19 cellular contexts compared by ENCODE assay signal in genomic region chr3:71254251-71254650, GRCh38.
A peak's percentile ranks its signal among the peaks of the same experiment; 100 is the strongest.
DNase-seq lines count a peak whose midpoint lies in the region; ATAC-seq and TF ChIP-seq lines count a peak whose summit lies in the region.
"Had no signal": no experiment of that assay in that cellular context is flagged by ENCODE, and none has a peak within 500 bp of the region (broad histone marks: within the 10 kb centered on the region; RNA-seq: fewer than 3 reads in every experiment).

No MANE protein-coding gene starts in this region.

- TF ChIP-seq POLR2A in gastroesophageal sphincter (IDR thresholded peaks at IDR 0.05) (no peak), erythroblast (IDR thresholded peaks at IDR 0.05; ENCODE audit: low read length) (no peak)

- no peaks in the 10 kb centered on the region for H3K36me3 ChIP-seq in right atrium auricular region
- H3K36me3 ChIP-seq in gastroesophageal sphincter, result no peaks in the 10 kb centered on the region
- no peaks in the 10 kb centered on the region for H3K36me3 ChIP-seq in mucosa of rectum (ENCODE audit: control insufficient read depth in 2 of 2, insufficient read depth in 2 of 2, low read length in 2 of 2)

- no peak overlapping the region for H3K4me3 ChIP-seq in right atrium auricular region
- no peak overlapping the region for H3K4me3 ChIP-seq in gastroesophageal sphincter
- H3K4me3 ChIP-seq in mucosa of rectum (ENCODE audit: low read length in 2 of 2), result no peak overlapping the region

- H3K4me1 ChIP-seq in right atrium auricular region, result peaks cover 0 to 25% of the 10 kb centered on the region in 2 donors
- peaks cover 0 to 60% (median 6%) of the 10 kb centered on the region in 3 donors for H3K4me1 ChIP-seq in gastroesophageal sphincter
- H3K4me1 ChIP-seq in mucosa of rectum (ENCODE audit: control insufficient read depth in 2 of 2, insufficient read depth in 2 of 2, low read length in 2 of 2), result peaks cover 9 to 15% of the 10 kb centered on the region in 2 donors

- 45 to 60% methylated on average over 3 to 4 of the region's 4 CpGs for WGBS in gastroesophageal sphincter (ENCODE audit: low coverage in 1 of 2), 2 donors

- TF ChIP-seq CTCF in right atrium auricular region (IDR thresholded peaks at IDR 0.05) (no peak), gastroesophageal sphincter (IDR thresholded peaks at IDR 0.05) (no peak), type B pancreatic cell (conservative IDR thresholded peaks at IDR 0.05) (no peak)

- peaks cover 13% of the 10 kb centered on the region for H3K9me3 Mint-ChIP-seq in type B pancreatic cell
- H3K9me3 Mint-ChIP-seq: activated T-cell treated with anti-CD3 and anti-CD28 coated beads, Interleukin-2, amount 50 U/mL, for 4 hours; immature natural killer cell; nephron progenitor cell had no signal

- peak overlapping the region in 1 of 2 donors; percentile 72 for H3K27ac ChIP-seq in right atrium auricular region
- H3K27ac ChIP-seq in gastroesophageal sphincter, result peak overlapping the region; percentile 27 to 67 (median 60)
- peak overlapping the region; percentile 38 to 55 for H3K27ac ChIP-seq in mucosa of rectum (ENCODE audit: low read depth in 2 of 2, low read length in 2 of 2)
- H3K27ac ChIP-seq in caudate nucleus (ENCODE audit: low read depth, low read length), result no peak overlapping the region

- no peaks in the 10 kb centered on the region for H3K9me3 ChIP-seq in right atrium auricular region
- H3K9me3 ChIP-seq in gastroesophageal sphincter, result no peaks in the 10 kb centered on the region
- no peaks in the 10 kb centered on the region for H3K9me3 ChIP-seq in mucosa of rectum (ENCODE audit: control insufficient read depth in 2 of 2, low read length in 2 of 2)

- H3K4me3 Mint-ChIP-seq in type B pancreatic cell, result peak overlapping the region; percentile 19
- H3K4me3 Mint-ChIP-seq: activated T-cell treated with anti-CD3 and anti-CD28 coated beads, Interleukin-2, amount 50 U/mL, for 4 hours; immature natural killer cell; nephron progenitor cell had no signal

- no peak for TF ChIP-seq EP300 in gastroesophageal sphincter (IDR thresholded peaks at IDR 0.05)

- peak overlapping the region; percentile 77 for H3K27ac Mint-ChIP-seq in type B pancreatic cell
- H3K27ac Mint-ChIP-seq: immature natural killer cell, nephron progenitor cell had no signal

- H3K9ac ChIP-seq in mucosa of rectum (ENCODE audit: low read depth in 1 of 2, low read length in 2 of 2), result no peak overlapping the region

- intact Hi-C loops in Right ventricle myocardium inferior (cut with DNase I), result loop anchor here (5.0 kb wide), 1 partner anchor 48 kb away; no protein-coding TSS in a partner anchor

- H3K27me3 Mint-ChIP-seq in type B pancreatic cell, result no peaks in the 10 kb centered on the region

- peaks cover 10% of the 10 kb centered on the region for H3K36me3 Mint-ChIP-seq in type B pancreatic cell
- H3K36me3 Mint-ChIP-seq: immature natural killer cell had no signal

- H3K27me3 ChIP-seq in right atrium auricular region (no peaks in the 10 kb centered on the region), gastroesophageal sphincter (no peaks in the 10 kb centered on the region), mucosa of rectum (ENCODE audit: control insufficient read depth in 2 of 2, insufficient read depth in 2 of 2, low read length in 2 of 2) (no peaks in the 10 kb centered on the region)

- ATAC-seq in Right ventricle myocardium inferior (peak; percentile 60), gastroesophageal sphincter (no peak)
- ATAC-seq: activated T-cell treated with anti-CD3 and anti-CD28 coated beads, Interleukin-2, amount 50 U/mL, for 4 hours; PC-3 had no signal

- H3K4me1 Mint-ChIP-seq in type B pancreatic cell (ENCODE audit: unreplicated experiment), result peaks cover 27% of the 10 kb centered on the region

- DNase-seq in Right ventricle myocardium inferior (ENCODE audit: missing footprints) (no peak), right atrium auricular region (ENCODE audit: low spot score) (no peak), type B pancreatic cell (ENCODE audit: extremely low spot score, unreplicated experiment) (no peak), erythroblast (lab: John Stamatoyannopoulos, UW) (no peak), caudate nucleus (lab: John Stamatoyannopoulos, UW) (no peak), NCI-H510A (lab: John Stamatoyannopoulos, UW) (no peak)
- DNase-seq: activated CD4-positive, CD25-positive, alpha-beta regulatory T cell treated with anti-CD3 and anti-CD28 coated beads, Interleukin-2, amount 50 U/mL, for 72 hours; activated T-cell treated with anti-CD3 and anti-CD28 coated beads, Interleukin-2, amount 50 U/mL, for 4 hours; aorta; DMS 273 treated with DMSO at 0.1 percent for 48 hours; foreskin melanocyte; immature natural killer cell; NCI-H1092 treated with DMSO at 0.1 percent for 48 hours; NCI-H345; nephron progenitor cell; PC-3; T-helper 1 cell had no signal
